ENCODE assay signal across 19 cellular contexts in the genomic region with DNA sequence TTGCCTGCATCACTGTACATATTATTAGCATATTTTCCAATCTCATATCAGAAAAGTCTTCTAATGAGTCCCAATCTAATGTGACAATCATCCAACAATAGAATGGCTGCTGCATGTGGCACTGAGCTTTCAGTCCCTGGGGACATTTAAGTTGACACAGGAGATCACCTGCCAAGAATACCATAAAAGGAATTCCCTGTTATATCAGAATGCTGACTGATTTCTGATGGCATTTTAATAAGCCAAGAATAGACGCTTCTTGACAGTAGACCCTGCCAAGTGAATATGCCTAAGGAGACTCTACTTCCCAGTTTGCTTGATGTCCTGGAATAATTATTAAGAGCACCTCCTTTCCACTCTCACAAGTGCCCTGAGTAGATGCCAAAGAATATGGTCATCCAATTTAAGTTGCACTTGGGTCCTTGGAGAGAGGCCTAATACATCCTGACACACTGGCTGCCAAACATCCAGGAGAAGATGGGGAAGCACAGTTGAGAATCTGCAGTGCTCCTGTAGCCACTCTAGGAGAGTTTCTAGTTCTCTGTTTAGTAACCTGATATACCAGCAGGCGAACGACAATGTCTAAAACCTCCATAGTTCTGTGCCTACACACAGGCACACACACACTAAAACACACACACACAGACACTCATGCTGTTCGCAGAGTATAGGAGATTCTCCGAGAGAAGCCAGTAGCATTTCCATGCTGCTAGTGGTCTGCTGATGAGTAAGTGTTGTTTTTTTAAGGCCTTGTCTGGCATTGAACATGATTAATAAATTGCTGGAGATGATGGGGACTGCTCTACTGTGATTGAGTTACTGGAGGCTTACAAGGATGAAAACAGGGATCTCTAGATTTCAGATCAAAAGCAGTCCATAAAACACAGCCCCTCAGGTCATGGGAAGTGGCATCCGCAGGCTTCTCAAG.
DNase-seq lines count a peak whose midpoint lies in the region; ATAC-seq and TF ChIP-seq lines count a peak whose summit lies in the region.
"Had no signal": no experiment of that assay in that cellular context is flagged by ENCODE, and none has a peak within 500 bp of the region (broad histone marks: within the 10 kb centered on the region; RNA-seq: fewer than 3 reads in every experiment).

No MANE protein-coding gene starts in this region.

- peaks cover 6% of the 10 kb centered on the region; the same call in 1 of the 2 replicates for H3K9me1 ChIP-seq in IMR-90 (ENCODE audit: insufficient read depth, low read length)

- H3K36me3 ChIP-seq in IMR-90 (ENCODE audit: control insufficient read depth, insufficient read depth, low read length): no peaks in the 10 kb centered on the region
- H3K36me3 ChIP-seq: breast epithelium, SJCRH30, stomach had no signal

- no peak overlapping the region for H3K18ac ChIP-seq in IMR-90 (ENCODE audit: low read depth, low read length)

- no peaks in the 10 kb centered on the region; the same call in 1 of the 2 replicates for H3K27me3 ChIP-seq in IMR-90 (ENCODE audit: control insufficient read depth, insufficient read depth, low read length)
- H3K27me3 ChIP-seq: breast epithelium, SJCRH30, stomach had no signal

- no peak overlapping the region for H4K91ac ChIP-seq in IMR-90 (ENCODE audit: insufficient read depth, low read depth, low read length)

- H3K79me1 ChIP-seq in IMR-90 (ENCODE audit: low read depth in 1 of 2, low read length in 2 of 2): no peaks in the 10 kb centered on the region

- dilution Hi-C loops in IMR-90 (cut with HindIII; ENCODE audit: low sequenced_read_pairs, unreplicated experiment): no loop called here

- CTCF ChIA-PET in IMR-90 (lab: Yijun Ruan, JAX): interaction anchor here (0.9 kb wide), 1 partner anchor 15 kb away, joined by 4 read pairs; no protein-coding TSS in a partner anchor

- no peaks in the 10 kb centered on the region for H4K20me1 ChIP-seq in IMR-90 (ENCODE audit: insufficient read depth, low read length)

- ATAC-seq in IMR-90 (ENCODE audit: low read depth): peak; percentile 42
- ATAC-seq in SK-N-SH treated with all-trans-retinoic acid at 6 μM for 48 hours: peak; percentile 81
- no peak for ATAC-seq in HG02798 (IDR thresholded peaks at IDR 0.05; ENCODE audit: poor library complexity, unreplicated experiment)
- no peak for ATAC-seq in GM18870 (IDR thresholded peaks at IDR 0.05; ENCODE audit: unreplicated experiment)
- ATAC-seq: activated CD4-positive, alpha-beta T cell treated with anti-CD3 and anti-CD28 coated beads for 36 hours had no signal

- H3K4me1 Mint-ChIP-seq in nephron progenitor cell: peaks cover 42% of the 10 kb centered on the region

- H3K27ac ChIP-seq in C4-2B (peak overlapping the region; percentile 39; the same call in 1 of the 2 replicates), IMR-90 (ENCODE audit: insufficient read depth, low read length) (no peak overlapping the region)
- H3K27ac ChIP-seq: HL-60, SJCRH30 had no signal

- no peak overlapping the region for H2AFZ ChIP-seq in IMR-90 (replicated peaks; ENCODE audit: low read length, poor library complexity)

- DNase-seq in IMR-90: peak; percentile 65
- DNase-seq in nephron progenitor cell: no peak
- no peak for DNase-seq in germinal center (ENCODE audit: low spot score)
- DNase-seq in NCI-H2196 (lab: John Stamatoyannopoulos, UW; ENCODE audit: unreplicated experiment): no peak
- DNase-seq: activated CD4-positive, alpha-beta T cell treated with anti-CD3 and anti-CD28 coated beads for 36 hours; activated CD8-positive, alpha-beta memory T cell treated with anti-CD3 and anti-CD28 coated beads, Interleukin-2, amount 50 U/mL, for 4 hours; activated naive CD4-positive, alpha-beta T cell treated with Interleukin-2 at 50 U/mL for 16 hours; effector CD8-positive, alpha-beta T cell; Kasumi-1; NCI-H2029 treated with DMSO at 0.1 percent for 48 hours; SJCRH30; stomach; T1000 had no signal

- H3K56ac ChIP-seq in IMR-90 (ENCODE audit: extremely low read depth, insufficient read depth, low read length): no peak overlapping the region

- H2BK15ac ChIP-seq in IMR-90 (ENCODE audit: low read depth, low read length): no peak overlapping the region

- H3K14ac ChIP-seq in IMR-90 (replicated peaks; ENCODE audit: low read depth, low read length): 0 out of 2 replicates have a peak overlapping the region, but pooled peaks have one; percentile 10

- no peak for TF ChIP-seq POLR2A in IMR-90 (IDR thresholded peaks at IDR 0.05; ENCODE audit: low read depth, low read length)

- no peak overlapping the region for H2BK120ac ChIP-seq in IMR-90 (ENCODE audit: low read depth, low read length)

- peak overlapping the region; percentile 80 for H3K27ac Mint-ChIP-seq in nephron progenitor cell
- H3K27ac Mint-ChIP-seq: activated CD4-positive, alpha-beta T cell treated with anti-CD3 and anti-CD28 coated beads for 36 hours had no signal

- H3K9ac ChIP-seq in IMR-90 (ENCODE audit: low read depth, low read length): no peak overlapping the region

- peak; percentile 16; the same call in 1 of the 2 replicates for TF ChIP-seq RAD21 in IMR-90 (IDR thresholded peaks at IDR 0.05; ENCODE audit: low read length)

- WGBS in IMR-90 (ENCODE audit: extremely low coverage in 2 of 2, insufficient read length in 1 of 2), 2 experiments: no CpG with 5 or more reads among the region's 6 CpGs

- peaks cover 60% of the 10 kb centered on the region for H3K27me3 Mint-ChIP-seq in nephron progenitor cell (ENCODE audit: low read depth, poor library complexity)

- no peak overlapping the region for H2AK9ac ChIP-seq in IMR-90 (replicated peaks; ENCODE audit: low read depth, low read length, poor library complexity)

- no TSS peak for BruUV-seq in IMR-90 (replicated peaks; lab: Mats Ljungman, UMichigan)

- in situ Hi-C loops in IMR-90 (cut with MboI; ENCODE audit: low sequenced_read_pairs): no loop called here

- H4K5ac ChIP-seq in IMR-90 (ENCODE audit: low read depth, low read length): no peak overlapping the region

- H3K9me3 Mint-ChIP-seq in nephron progenitor cell: no peaks in the 10 kb centered on the region

- H3K23ac ChIP-seq in IMR-90 (ENCODE audit: low read depth, low read length): no peak overlapping the region

- H2AK5ac ChIP-seq in IMR-90 (ENCODE audit: low read depth, low read length): peak overlapping the region; percentile 37; the same call in 1 of the 2 replicates

- H2BK5ac ChIP-seq in IMR-90 (ENCODE audit: low read depth, low read length, poor library complexity, severe bottlenecking): no peak overlapping the region

- H3K4me3 Mint-ChIP-seq in nephron progenitor cell: no peak overlapping the region
- H3K4me3 Mint-ChIP-seq: activated CD4-positive, alpha-beta T cell treated with anti-CD3 and anti-CD28 coated beads for 36 hours had no signal

- H3K4me2 ChIP-seq in IMR-90 (ENCODE audit: low read depth, low read length): no peak overlapping the region

- no peak overlapping the region for H2BK20ac ChIP-seq in IMR-90 (ENCODE audit: low read depth, low read length)

- POLR2A ChIA-PET in IMR-90 (lab: Charles Lee; ENCODE audit: unreplicated experiment): no interaction called here

- H3K4me3 ChIP-seq in IMR-90 (ENCODE audit: insufficient read depth, low read depth, low read length): no peak overlapping the region
- H3K4me3 ChIP-seq: breast epithelium, SJCRH30, stomach had no signal

- no peaks in the 10 kb centered on the region for H3K36me3 Mint-ChIP-seq in nephron progenitor cell (ENCODE audit: low read depth)

- peaks cover 4% of the 10 kb centered on the region; the same call in 1 of the 2 replicates for H3K4me1 ChIP-seq in IMR-90 (ENCODE audit: control insufficient read depth, insufficient read depth, low read length)
- H3K4me1 ChIP-seq: breast epithelium had no signal

- intact Hi-C loops in IMR-90 (cut with micrococcal nuclease): no loop called here

- H3K9me3 ChIP-seq in IMR-90 (ENCODE audit: control insufficient read depth, insufficient read depth, low read length): no peaks in the 10 kb centered on the region
- H3K9me3 ChIP-seq: breast epithelium, SJCRH30, stomach had no signal

- H3K4ac ChIP-seq in IMR-90 (ENCODE audit: low read depth, low read length): peak overlapping the region; percentile 22; the same call in 1 of the 2 replicates

- H4K8ac ChIP-seq in IMR-90 (ENCODE audit: low read depth in 2 of 2, low read length in 2 of 2): peak overlapping the region in 1 of 2 experiments; percentile 4; a peak in 2 of 4 replicates

- TF ChIP-seq CTCF in C4-2B (conservative IDR thresholded peaks at IDR 0.05): no peak
- no peak for TF ChIP-seq CTCF in IMR-90 (conservative IDR thresholded peaks at IDR 0.05; ENCODE audit: low read depth, low read length)
- no peak for TF ChIP-seq CTCF in nephron progenitor cell (IDR thresholded peaks at IDR 0.05)

TF ChIP-seq in IMR-90, 13 proteins besides CTCF, POLR2A, EP300 and RAD21 (continues in another document):
- TF ChIP-seq RCOR1 (IDR thresholded peaks at IDR 0.05; ENCODE audit: insufficient replicate concordance, low read length) (no peak), CEBPB (IDR thresholded peaks at IDR 0.05; ENCODE audit: low read depth, low read length) (no peak), MXI1 (IDR thresholded peaks at IDR 0.05; ENCODE audit: borderline replicate concordance, low read depth, low read length) (no peak)
- TF ChIP-seq, protein P1, sequence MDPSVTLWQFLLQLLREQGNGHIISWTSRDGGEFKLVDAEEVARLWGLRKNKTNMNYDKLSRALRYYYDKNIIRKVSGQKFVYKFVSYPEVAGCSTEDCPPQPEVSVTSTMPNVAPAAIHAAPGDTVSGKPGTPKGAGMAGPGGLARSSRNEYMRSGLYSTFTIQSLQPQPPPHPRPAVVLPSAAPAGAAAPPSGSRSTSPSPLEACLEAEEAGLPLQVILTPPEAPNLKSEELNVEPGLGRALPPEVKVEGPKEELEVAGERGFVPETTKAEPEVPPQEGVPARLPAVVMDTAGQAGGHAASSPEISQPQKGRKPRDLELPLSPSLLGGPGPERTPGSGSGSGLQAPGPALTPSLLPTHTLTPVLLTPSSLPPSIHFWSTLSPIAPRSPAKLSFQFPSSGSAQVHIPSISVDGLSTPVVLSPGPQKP (IDR thresholded peaks at IDR 0.05; ENCODE audit: borderline replicate concordance, low read depth, low read length): no peak

TF ChIP-seq in SK-N-SH treated with all-trans-retinoic acid at 6 μM for 48 hours, 23 proteins besides CTCF, POLR2A, EP300 and RAD21 (continues in another document):
- no peak for TF ChIP-seq ZNF8 (CRISPR knock-in tag; IDR thresholded peaks at IDR 0.05)
- TF ChIP-seq ESRRG (CRISPR knock-in tag; IDR thresholded peaks at IDR 0.05): 0 out of 2 replicates have a peak, but pooled peaks have one; percentile 29
- TF ChIP-seq TOX (CRISPR knock-in tag; IDR thresholded peaks at IDR 0.05; ENCODE audit: borderline replicate concordance): no peak

Comparison
In these comparisons a context has a peak if more than half of its experiments do, and no peak if none do; other contexts are left out.
1. ATAC-seq: peak in IMR-90 (single experiment) and SK-N-SH treated with all-trans-retinoic acid at 6 μM for 48 hours (single experiment); none in HG02798 (single experiment) and GM18870 (single experiment).